8 cellular contexts compared by ENCODE assay signal in genomic region chr17:31548709-31549108, GRCh38.
DNase-seq lines count a peak whose midpoint lies in the region; ATAC-seq, FAIRE-seq and TF ChIP-seq lines count a peak whose summit lies in the region.

No MANE protein-coding gene starts in this region.

- peaks cover 8% of the 10 kb centered on the region for H3K36me3 Mint-ChIP-seq in activated T-cell treated with anti-CD3 and anti-CD28 coated beads, Interleukin-2, amount 50 U/mL, for 24 hours (ENCODE audit: low read depth)

- peak overlapping the region; percentile 84 for H3K4me2 ChIP-seq in HepG2 (ENCODE audit: low read depth, low read length)

- H3K27me3 ChIP-seq in ascending aorta (no peaks in the 10 kb centered on the region), HepG2 (ENCODE audit: control insufficient read depth in 1 of 2, insufficient read depth in 2 of 2, low read length in 2 of 2) (no peaks in the 10 kb centered on the region), upper lobe of left lung (no peaks in the 10 kb centered on the region)

- CTCF ChIA-PET in HepG2 (lab: Yijun Ruan, JAX; ENCODE audit: low intra/inter-chr PET ratio, low total read pairs): no interaction called here

- no peaks in the 10 kb centered on the region for H3K79me2 ChIP-seq in HepG2 (ENCODE audit: insufficient read depth, low read length)

- no peak for DNase-seq in activated T-cell treated with anti-CD3 and anti-CD28 coated beads, Interleukin-2, amount 50 U/mL, for 24 hours
- DNase-seq in activated T-cell treated with anti-CD3 and anti-CD28 coated beads, Interleukin-2, amount 50 U/mL, for 1 hour: no peak
- DNase-seq in ascending aorta (ENCODE audit: low spot score in 2 of 2): no peak
- no peak for DNase-seq in HepG2 (ENCODE audit: low spot score)
- DNase-seq in upper lobe of left lung: no peak
- DNase-seq in amygdala (lab: John Stamatoyannopoulos, UW): no peak

- in situ Hi-C loops in HepG2 (cut with HindIII; ENCODE audit: extremely low pct_ligation_motif_present, low pct_unique_long_range_greater_than_20kb): no loop called here

- H3K27me3 Mint-ChIP-seq in activated T-cell treated with anti-CD3 and anti-CD28 coated beads, Interleukin-2, amount 50 U/mL, for 24 hours: no peaks in the 10 kb centered on the region

- H3K27ac ChIP-seq in ascending aorta: peak overlapping the region; percentile 95 to 96
- peak overlapping the region; percentile 88 for H3K27ac ChIP-seq in HepG2 (ENCODE audit: extremely low read length, insufficient read depth, low read length)
- H3K27ac ChIP-seq in upper lobe of left lung: peak overlapping the region; percentile 84 to 94 (median 91)

- H4K20me1 ChIP-seq in HepG2 (ENCODE audit: insufficient read depth, low read length): no peaks in the 10 kb centered on the region

- intact Hi-C loops in ascending aorta (cut with DNase I): no loop called here
- intact Hi-C loops in HepG2 (cut with micrococcal nuclease; ENCODE audit: unreplicated experiment): no loop called here

- POLR2A ChIA-PET in HepG2 (lab: Yijun Ruan, JAX): interaction anchor here (1.2 to 2.1 kb wide), 4 partner anchors 9 to 294 kb away, joined by 3 to 9 read pairs (median 6); no protein-coding TSS in a partner anchor

- no peaks in the 10 kb centered on the region for H3K9me3 Mint-ChIP-seq in activated T-cell treated with anti-CD3 and anti-CD28 coated beads, Interleukin-2, amount 50 U/mL, for 24 hours

- WGBS in HepG2 (ENCODE audit: low lambda C conversion rate): 39% methylated on average over 5 of the region's 5 CpGs
- WGBS in upper lobe of left lung, 2 donors: 59 to 64% methylated on average over 5 of the region's 5 CpGs

- FAIRE-seq in HepG2 (lab: Jason Lieb, UNC): no peak

- ATAC-seq in HepG2 (no peak), upper lobe of left lung (ENCODE audit: low FRiP score in 2 of 2) (no peak), GM21576 (IDR thresholded peaks at IDR 0.05; ENCODE audit: unreplicated experiment) (no peak), HG03469 (IDR thresholded peaks at IDR 0.05; ENCODE audit: unreplicated experiment) (no peak)

- H2AFZ ChIP-seq in HepG2 (ENCODE audit: low read length): no peak overlapping the region

- peak overlapping the region; percentile 76 for H3K9ac ChIP-seq in HepG2 (ENCODE audit: insufficient read depth, low read depth, low read length)

- TF ChIP-seq EP300 in HepG2 (IDR thresholded peaks at IDR 0.05; ENCODE audit: low read depth in 2 of 2, low read length in 2 of 2) (no peak), HepG2 (CRISPR knock-in tag; IDR thresholded peaks at IDR 0.05; ENCODE audit: borderline replicate concordance) (no peak), upper lobe of left lung (IDR thresholded peaks at IDR 0.05) (no peak)

- H3K4me3 ChIP-seq in ascending aorta (peak overlapping the region; percentile 91 to 93), HepG2 (replicated peaks in 1 of 3; ENCODE audit: insufficient read depth in 1 of 3, low read depth in 2 of 3, low read length in 3 of 3) (peak overlapping the region; percentile 71 to 90 (median 90)), upper lobe of left lung (peak overlapping the region in 3 of 4 donors; percentile 85 to 96 (median 92))

- H3K27ac Mint-ChIP-seq in activated T-cell treated with anti-CD3 and anti-CD28 coated beads, Interleukin-2, amount 50 U/mL, for 24 hours: peak overlapping the region; percentile 91

- H3K36me3 ChIP-seq in ascending aorta (no peaks in the 10 kb centered on the region), HepG2 (replicated peaks in 1 of 2; ENCODE audit: control insufficient read depth in 1 of 2, insufficient read depth in 2 of 2, low read length in 2 of 2) (no peaks in the 10 kb centered on the region), upper lobe of left lung (no peaks in the 10 kb centered on the region)

- no peak for TF ChIP-seq POLR2A in HepG2 (IDR thresholded peaks at IDR 0.05; ENCODE audit: insufficient read depth in 1 of 2, low read depth in 2 of 2, low read length in 2 of 2)
- no peak for TF ChIP-seq POLR2A in upper lobe of left lung (IDR thresholded peaks at IDR 0.05)

- peak overlapping the region; percentile 92 for H3K4me3 Mint-ChIP-seq in activated T-cell treated with anti-CD3 and anti-CD28 coated beads, Interleukin-2, amount 50 U/mL, for 24 hours

- H3K9me3 ChIP-seq in ascending aorta: no peaks in the 10 kb centered on the region
- H3K9me3 ChIP-seq in HepG2 (ENCODE audit: low read length): no peaks in the 10 kb centered on the region
- H3K9me3 ChIP-seq in upper lobe of left lung: no peaks in the 10 kb centered on the region

- H3K4me1 ChIP-seq in ascending aorta: peaks cover 0 to 9% of the 10 kb centered on the region in 2 donors
- peaks cover 33% of the 10 kb centered on the region for H3K4me1 ChIP-seq in HepG2 (ENCODE audit: insufficient read depth, low read length)
- peaks cover 5 to 20% (median 13%) of the 10 kb centered on the region in 4 donors for H3K4me1 ChIP-seq in upper lobe of left lung

- BruUV-seq in HepG2 (replicated peaks; lab: Mats Ljungman, UMichigan): TSS peak; percentile 85

- no peak for TF ChIP-seq RAD21 in HepG2 (CRISPR knock-in tag; IDR thresholded peaks at IDR 0.05)

- TF ChIP-seq CTCF in ascending aorta (IDR thresholded peaks at IDR 0.05): no peak
- no peak for TF ChIP-seq CTCF in HepG2 (CRISPR knock-in tag; IDR thresholded peaks at IDR 0.05)
- TF ChIP-seq CTCF in upper lobe of left lung (IDR thresholded peaks at IDR 0.05): no peak

- peaks cover 25% of the 10 kb centered on the region for H3K4me1 Mint-ChIP-seq in activated T-cell treated with anti-CD3 and anti-CD28 coated beads, Interleukin-2, amount 50 U/mL, for 24 hours (ENCODE audit: low read depth)

TF ChIP-seq in HepG2, 621 proteins besides CTCF, POLR2A, EP300 and RAD21:
- no peak for TF ChIP-seq ZFYVE20 (CRISPR knock-in tag; IDR thresholded peaks at IDR 0.05; ENCODE audit: borderline replicate concordance, low read depth)
- no peak for TF ChIP-seq GTF3A (CRISPR knock-in tag; conservative IDR thresholded peaks at IDR 0.05)
- no peak for TF ChIP-seq PRPF4 (IDR thresholded peaks at IDR 0.05; ENCODE audit: low read depth, low read length, poor library complexity, severe bottlenecking)
- TF ChIP-seq, protein P1, sequence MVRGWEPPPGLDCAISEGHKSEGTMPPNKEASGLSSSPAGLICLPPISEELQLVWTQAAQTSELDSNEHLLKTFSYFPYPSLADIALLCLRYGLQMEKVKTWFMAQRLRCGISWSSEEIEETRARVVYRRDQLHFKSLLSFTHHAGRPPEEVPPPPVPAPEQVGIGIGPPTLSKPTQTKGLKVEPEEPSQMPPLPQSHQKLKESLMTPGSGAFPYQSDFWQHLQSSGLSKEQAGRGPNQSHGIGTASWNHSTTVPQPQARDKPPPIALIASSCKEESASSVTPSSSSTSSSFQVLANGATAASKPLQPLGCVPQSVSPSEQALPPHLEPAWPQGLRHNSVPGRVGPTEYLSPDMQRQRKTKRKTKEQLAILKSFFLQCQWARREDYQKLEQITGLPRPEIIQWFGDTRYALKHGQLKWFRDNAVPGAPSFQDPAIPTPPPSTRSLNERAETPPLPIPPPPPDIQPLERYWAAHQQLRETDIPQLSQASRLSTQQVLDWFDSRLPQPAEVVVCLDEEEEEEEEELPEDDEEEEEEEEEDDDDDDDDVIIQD (CRISPR knock-in tag; IDR thresholded peaks at IDR 0.05; ENCODE audit: low read depth): no peak
- TF ChIP-seq PCBP2 (optimal IDR thresholded peaks at IDR 0.05; ENCODE audit: low read depth, low read length, poor library complexity, severe bottlenecking): no peak
- TF ChIP-seq ZFP37 (CRISPR knock-in tag; IDR thresholded peaks at IDR 0.05; ENCODE audit: borderline replicate concordance): no peak
- no peak for TF ChIP-seq ZNF484 (CRISPR knock-in tag; IDR thresholded peaks at IDR 0.05; ENCODE audit: borderline replicate concordance, low read depth)
- TF ChIP-seq SP1 (IDR thresholded peaks at IDR 0.05): no peak
- TF ChIP-seq SP1 (CRISPR knock-in tag; IDR thresholded peaks at IDR 0.05): no peak
- TF ChIP-seq ZNF569 (CRISPR knock-in tag; IDR thresholded peaks at IDR 0.05; ENCODE audit: borderline replicate concordance): no peak
- TF ChIP-seq ZNF776 (CRISPR knock-in tag; IDR thresholded peaks at IDR 0.05): no peak
- TF ChIP-seq, protein P2, sequence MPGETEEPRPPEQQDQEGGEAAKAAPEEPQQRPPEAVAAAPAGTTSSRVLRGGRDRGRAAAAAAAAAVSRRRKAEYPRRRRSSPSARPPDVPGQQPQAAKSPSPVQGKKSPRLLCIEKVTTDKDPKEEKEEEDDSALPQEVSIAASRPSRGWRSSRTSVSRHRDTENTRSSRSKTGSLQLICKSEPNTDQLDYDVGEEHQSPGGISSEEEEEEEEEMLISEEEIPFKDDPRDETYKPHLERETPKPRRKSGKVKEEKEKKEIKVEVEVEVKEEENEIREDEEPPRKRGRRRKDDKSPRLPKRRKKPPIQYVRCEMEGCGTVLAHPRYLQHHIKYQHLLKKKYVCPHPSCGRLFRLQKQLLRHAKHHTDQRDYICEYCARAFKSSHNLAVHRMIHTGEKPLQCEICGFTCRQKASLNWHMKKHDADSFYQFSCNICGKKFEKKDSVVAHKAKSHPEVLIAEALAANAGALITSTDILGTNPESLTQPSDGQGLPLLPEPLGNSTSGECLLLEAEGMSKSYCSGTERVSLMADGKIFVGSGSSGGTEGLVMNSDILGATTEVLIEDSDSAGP (CRISPR knock-in tag; IDR thresholded peaks at IDR 0.05; ENCODE audit: borderline replicate concordance): no peak
- no peak for TF ChIP-seq HOXA5 (CRISPR knock-in tag; IDR thresholded peaks at IDR 0.05)
